6 cellular contexts compared by ENCODE assay signal in genomic region chr16:28382177-28382867, GRCh38. TPM values are rescaled to one million over a fixed set of nuclear protein-coding genes. Genes with fewer than 3 reads are reported as not detected.
DNase-seq lines count a peak whose midpoint lies in the region; ATAC-seq, FAIRE-seq and TF ChIP-seq lines count a peak whose summit lies in the region.
"Not testable (repeated sequence)": the region's sequence is repeated elsewhere in the genome, so short reads cannot be mapped to it uniquely, and the experiment has no call there.

No MANE protein-coding gene starts in this region.

- not testable (repeated sequence) for BruUV-seq in HCT116 (replicated peaks; lab: Mats Ljungman, UMichigan); endothelial cell of umbilical vein (replicated peaks; lab: Mats Ljungman, UMichigan)

- not testable (repeated sequence) for H3K4me3 ChIP-seq in HCT116 (replicated peaks in 1 of 2; ENCODE audit: low read depth in 1 of 2, low read length in 2 of 2); RWPE2 (ENCODE audit: severe bottlenecking); endothelial cell of umbilical vein (replicated peaks in 1 of 3; ENCODE audit: insufficient read depth in 1 of 3, low read depth in 1 of 3, low read length in 3 of 3); heart left ventricle; right cardiac atrium (ENCODE audit: low read length); upper lobe of right lung

- not testable (repeated sequence) for DNase-seq in HCT116 (ENCODE audit: low read depth, low spot score); RWPE2 (ENCODE audit: low spot score); endothelial cell of umbilical vein (ENCODE audit: low read depth, low spot score); heart left ventricle; right cardiac atrium; upper lobe of right lung

- H3K4me1 ChIP-seq in HCT116 (ENCODE audit: control insufficient read depth in 1 of 2, insufficient read depth in 2 of 2, low read length in 2 of 2); RWPE2 (ENCODE audit: insufficient read depth, poor library complexity, severe bottlenecking); endothelial cell of umbilical vein (ENCODE audit: control insufficient read depth, extremely low read depth, insufficient read depth, low read length); heart left ventricle; right cardiac atrium (ENCODE audit: control insufficient read depth, insufficient read depth, low read length); upper lobe of right lung: not testable (repeated sequence)

- POLR2A ChIA-PET in HCT116 (lab: Charles Lee); endothelial cell of umbilical vein (lab: Charles Lee): not testable (repeated sequence)

- intact Hi-C loops in HCT116 (cut with micrococcal nuclease); endothelial cell of umbilical vein (cut with micrococcal nuclease); heart left ventricle (cut with DNase I); right cardiac atrium (cut with DNase I); upper lobe of right lung (cut with DNase I): not testable (repeated sequence)

- H4K20me1 ChIP-seq in HCT116 (ENCODE audit: insufficient read depth); endothelial cell of umbilical vein (replicated peaks; ENCODE audit: control insufficient read depth, extremely low read depth, insufficient read depth, low read length): not testable (repeated sequence)

- RAD21 ChIA-PET in HCT116 (lab: Charles Lee; ENCODE audit: low non-redundant PET in 1 of 2, low total read pairs in 2 of 2, uncharacterized antibody in 2 of 2, unreplicated experiment in 2 of 2): not testable (repeated sequence)

- not testable (repeated sequence) for H3K9ac ChIP-seq in HCT116 (ENCODE audit: low read length); endothelial cell of umbilical vein (replicated peaks; ENCODE audit: extremely low read depth, insufficient read depth, low read length)

- not testable (repeated sequence) for TF ChIP-seq CTCF in HCT116 (IDR thresholded peaks at IDR 0.05 in 2 of 3, conservative IDR thresholded peaks at IDR 0.05 in 1 of 3; ENCODE audit: borderline replicate concordance in 1 of 3, insufficient read depth in 1 of 3, low read depth in 2 of 3, low read length in 2 of 3); RWPE2 (IDR thresholded peaks at IDR 0.05; ENCODE audit: poor library complexity, severe bottlenecking); endothelial cell of umbilical vein (IDR thresholded peaks at IDR 0.05; ENCODE audit: extremely low read depth in 1 of 2, insufficient read depth in 1 of 2, low read depth in 1 of 2, low read length in 2 of 2); heart left ventricle (IDR thresholded peaks at IDR 0.05); upper lobe of right lung (IDR thresholded peaks at IDR 0.05)

- H3K27me3 ChIP-seq in HCT116 (ENCODE audit: insufficient read depth, low read length); RWPE2 (ENCODE audit: insufficient read depth, poor library complexity, severe bottlenecking); endothelial cell of umbilical vein (ENCODE audit: control insufficient read depth in 2 of 2, insufficient read depth in 2 of 2, low read length in 2 of 2); heart left ventricle; right cardiac atrium (ENCODE audit: control insufficient read depth, insufficient read depth); upper lobe of right lung: not testable (repeated sequence)

- H3K9me2 ChIP-seq in HCT116 (ENCODE audit: insufficient read depth): not testable (repeated sequence)

- FAIRE-seq in endothelial cell of umbilical vein (lab: Jason Lieb, UNC): peak; percentile 99

- not testable (repeated sequence) for H3K9me3 ChIP-seq in HCT116 (ENCODE audit: control insufficient read depth in 1 of 2, insufficient read depth in 1 of 2, low read depth in 1 of 2, low read length in 2 of 2); RWPE2 (ENCODE audit: severe bottlenecking); endothelial cell of umbilical vein (replicated peaks; ENCODE audit: control insufficient read depth, insufficient read depth, low read length); heart left ventricle; right cardiac atrium (ENCODE audit: control insufficient read depth, low read length); upper lobe of right lung

- not testable (repeated sequence) for H3K27ac ChIP-seq in HCT116 (ENCODE audit: low read depth, low read length); RWPE2 (ENCODE audit: poor library complexity, severe bottlenecking); endothelial cell of umbilical vein (ENCODE audit: insufficient read depth, low read depth, low read length); heart left ventricle; right cardiac atrium (ENCODE audit: low read length); upper lobe of right lung

- not testable (repeated sequence) for H2AFZ ChIP-seq in HCT116 (ENCODE audit: low read depth, low read length, poor library complexity, severe bottlenecking); endothelial cell of umbilical vein (ENCODE audit: low read depth, low read length)

- 40 to 72% (median 62%) methylated on average over 1 to 3 of the region's 10 CpGs; no CpG with 5 or more reads in 1 of the 4 donors for WGBS in heart left ventricle, 4 donors
- 74% methylated on average over 2 of the region's 10 CpGs for WGBS in right cardiac atrium

- dilution Hi-C loops in endothelial cell of umbilical vein (cut with MboI; ENCODE audit: extremely low pct_ligation_motif_present, low sequenced_read_pairs): not testable (repeated sequence)

- not testable (repeated sequence) for H3K36me3 ChIP-seq in HCT116 (ENCODE audit: control insufficient read depth in 1 of 2, insufficient read depth in 2 of 2, low read length in 2 of 2); RWPE2 (ENCODE audit: low read depth); endothelial cell of umbilical vein (ENCODE audit: control insufficient read depth in 2 of 2, extremely low read depth in 1 of 2, insufficient read depth in 2 of 2, low read length in 2 of 2); heart left ventricle; upper lobe of right lung

- CTCF ChIA-PET in HCT116 (lab: Charles Lee); endothelial cell of umbilical vein (lab: Charles Lee): not testable (repeated sequence)

- TF ChIP-seq RAD21 in HCT116 (IDR thresholded peaks at IDR 0.05; ENCODE audit: low read depth): not testable (repeated sequence)

- H3K4me2 ChIP-seq in HCT116 (ENCODE audit: low read length); endothelial cell of umbilical vein (ENCODE audit: insufficient read depth, low read length): not testable (repeated sequence)

- not testable (repeated sequence) for TF ChIP-seq POLR2A in HCT116 (IDR thresholded peaks at IDR 0.05; ENCODE audit: borderline replicate concordance, extremely low read depth, insufficient read depth, insufficient read length); endothelial cell of umbilical vein (IDR thresholded peaks at IDR 0.05; ENCODE audit: low read depth, low read length); heart left ventricle (IDR thresholded peaks at IDR 0.05)

- H3K79me2 ChIP-seq in HCT116 (ENCODE audit: insufficient read depth, low read length); endothelial cell of umbilical vein (ENCODE audit: control insufficient read depth, insufficient read depth, low read length): not testable (repeated sequence)

- H3K9me1 ChIP-seq in endothelial cell of umbilical vein (replicated peaks; ENCODE audit: control insufficient read depth, extremely low read depth, insufficient read depth, low read length): not testable (repeated sequence)

- ATAC-seq in HCT116 (peak; percentile 69), RWPE2 (ENCODE audit: low read depth) (peak; percentile 74), heart left ventricle (peak; percentile 72 to 89 (median 86)), right cardiac atrium (peak; percentile 79 to 91), upper lobe of right lung (peak; percentile 38)

RNA-seq across cellular contexts. Expression of gene NPIPB6, which starts 19.0 kb away (rescaled TPM):
- total RNA-seq in HCT116 (2021; ENCODE audit: unreplicated experiment) (2.1 TPM), endothelial cell of umbilical vein (1.1 and 5.0 TPM in 2 replicates), heart left ventricle (1 to 10 TPM in 1 of 9 donors, under 1 TPM in 4, not detected in 4; 0.58 to 1.1 (median 0.72) TPM), right cardiac atrium (1 to 10 TPM in 1 of 4 donors, under 1 TPM in 1, not detected in 2; 0.94 to 1.4 TPM), upper lobe of right lung (3.2 TPM)
- 0.95 and 1.1 TPM in 2 replicates for polyA plus RNA-seq in HCT116 (2012)
- polyA plus RNA-seq in endothelial cell of umbilical vein (not detected in 2 replicates), heart left ventricle (under 1 TPM; 0.10 to 0.42 TPM), right cardiac atrium (0.45 TPM)
- 0.04 TPM in 1 of 2 replicates, not detected in the other for polyA plus RNA-seq in endothelial cell of umbilical vein (2011; cell fraction: cytosol; rRNA removed)
- polyA plus RNA-seq in endothelial cell of umbilical vein (2011; cell fraction: nucleus; rRNA removed): 1.2 and 1.9 TPM in 2 replicates
- polyA plus RNA-seq in endothelial cell of umbilical vein (2012): not detected in 2 replicates
- 0.83 TPM in 1 of 2 replicates, not detected in the other for polyA minus RNA-seq in endothelial cell of umbilical vein
- polyA minus RNA-seq in endothelial cell of umbilical vein (2011; cell fraction: cytosol; rRNA and poly(A)+ RNA removed): not detected
- polyA minus RNA-seq in endothelial cell of umbilical vein (2011; cell fraction: nucleus; rRNA and poly(A)+ RNA removed): 2.9 TPM in 1 of 2 replicates, not detected in the other

RNA-seq across cellular contexts. Expression of gene EIF3CL, which starts 21.3 kb away (rescaled TPM):
- 104 TPM for total RNA-seq in HCT116 (2021; ENCODE audit: unreplicated experiment)
- polyA plus RNA-seq in HCT116 (2012): 138 and 188 TPM in 2 replicates
- 14.7 and 52.1 TPM in 2 replicates for total RNA-seq in endothelial cell of umbilical vein
- 137 and 188 TPM in 2 replicates for polyA plus RNA-seq in endothelial cell of umbilical vein
- 240 and 257 TPM in 2 replicates for polyA plus RNA-seq in endothelial cell of umbilical vein (2011; cell fraction: cytosol; rRNA removed)
- polyA plus RNA-seq in endothelial cell of umbilical vein (2011; cell fraction: nucleus; rRNA removed): 116 and 169 TPM in 2 replicates
- polyA plus RNA-seq in endothelial cell of umbilical vein (2012): 25.6 and 32.0 TPM in 2 replicates
- polyA minus RNA-seq in endothelial cell of umbilical vein: 241 and 285 TPM in 2 replicates
- 100 TPM for polyA minus RNA-seq in endothelial cell of umbilical vein (2011; cell fraction: cytosol; rRNA and poly(A)+ RNA removed)
- 73.7 and 75.4 TPM in 2 replicates for polyA minus RNA-seq in endothelial cell of umbilical vein (2011; cell fraction: nucleus; rRNA and poly(A)+ RNA removed)
- 100 to 1,000 TPM in 2 of 9 donors, 10 to 100 TPM in 4, 1 to 10 TPM in 3; 2.7 to 151 (median 43.1) TPM for total RNA-seq in heart left ventricle
- polyA plus RNA-seq in heart left ventricle: 10 to 100 TPM; 40.7 to 84.1 TPM
- 10 to 100 TPM; 17.4 to 54.2 (median 28.0) TPM for total RNA-seq in right cardiac atrium
- polyA plus RNA-seq in right cardiac atrium: 43.7 TPM
- 25.2 TPM for total RNA-seq in upper lobe of right lung
